ENCODE assay signal across 23 cellular contexts in the genomic region with DNA sequence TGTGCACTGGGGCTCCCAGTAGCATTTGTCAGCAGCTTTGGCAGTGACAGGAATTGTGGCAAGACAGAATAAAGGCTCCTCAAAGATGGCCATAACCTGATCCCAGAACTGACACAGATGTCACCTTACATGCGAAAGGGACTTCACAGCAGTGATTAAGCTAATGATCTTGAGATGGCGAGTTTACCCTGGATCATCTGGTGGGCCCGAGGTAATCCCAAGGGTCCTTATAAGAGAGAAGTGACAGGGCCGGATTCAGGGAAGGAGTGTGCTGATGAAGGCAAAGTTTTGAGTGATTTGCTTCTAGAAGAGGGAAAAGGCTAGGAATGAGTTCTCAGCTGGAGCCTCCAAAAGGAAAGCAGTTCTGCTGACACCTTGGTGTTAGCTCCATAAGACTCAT.
DNase-seq lines count a peak whose midpoint lies in the region; ATAC-seq and TF ChIP-seq lines count a peak whose summit lies in the region.
"Had no signal": no experiment of that assay in that cellular context is flagged by ENCODE, and none has a peak within 500 bp of the region (broad histone marks: within the 10 kb centered on the region; RNA-seq: fewer than 3 reads in every experiment).

No MANE protein-coding gene starts in this region.

- WGBS in H9 (ENCODE audit: extremely low coverage, insufficient read length, low lambda C conversion rate) = no CpG with 5 or more reads among the region's 4 CpGs

- no peak overlapping the region for H4K5ac ChIP-seq in H9 (ENCODE audit: insufficient read length, low read depth, low read length)

- H3K4me3 Mint-ChIP-seq in H9 (no peak overlapping the region), brain (no peak overlapping the region), neural crest cell (no peak overlapping the region)

- H3K79me1 ChIP-seq in H9 (ENCODE audit: insufficient read depth, low read depth, low read length, poor library complexity, severe bottlenecking) = no peaks in the 10 kb centered on the region

- no peak overlapping the region for H3K9ac ChIP-seq in H9 (ENCODE audit: extremely low read depth, insufficient read length, low read length)
- H3K9ac ChIP-seq: GM23248 had no signal

- DNase-seq in H9 (no peak), NCI-H2171 treated with DMSO at 0.1 percent for 48 hours (lab: John Stamatoyannopoulos, UW) (peak; percentile 51), neural crest cell (ENCODE audit: low read depth, low spot score) (no peak)
- DNase-seq: C1 segment of cervical spinal cord; CD8-positive, alpha-beta memory T cell; DMS 273 treated with DMSO at 0.1 percent for 48 hours; DMS79; EL; GDM1; GM23248; HCEC 1CT; KG1; MM.1S; NCI-H2029; NCI-H345; NCI-H510A treated with DMSO at 0.1 percent for 48 hours; NCI-H774; RPMI8226; SHP77 had no signal

- no peak overlapping the region for H2AK5ac ChIP-seq in H9 (ENCODE audit: insufficient read length, low read length)

- peaks cover 5% of the 10 kb centered on the region; the same call in 1 of the 2 replicates for H3K4me1 ChIP-seq in H9 (ENCODE audit: insufficient read depth, low read length)

- no peak overlapping the region for H2BK120ac ChIP-seq in H9 (ENCODE audit: low read depth, low read length, poor library complexity, severe bottlenecking)

- no peaks in the 10 kb centered on the region for H3K9me3 ChIP-seq in H9 (ENCODE audit: control insufficient read depth, low read depth, low read length)

- no peaks in the 10 kb centered on the region for H3K27me3 Mint-ChIP-seq in H9 (ENCODE audit: low read depth)
- H3K27me3 Mint-ChIP-seq in brain = peaks cover 10% of the 10 kb centered on the region
- H3K27me3 Mint-ChIP-seq in neural crest cell (ENCODE audit: low read depth) = no peaks in the 10 kb centered on the region

- H3K18ac ChIP-seq in H9 (ENCODE audit: insufficient read length, low read depth, low read length) = peak overlapping the region; percentile 25

- H3K4me1 Mint-ChIP-seq in H9 = peaks cover 44 to 45% of the 10 kb centered on the region in 2 experiments
- H3K4me1 Mint-ChIP-seq in brain = peaks cover 55% of the 10 kb centered on the region
- peaks cover 28% of the 10 kb centered on the region for H3K4me1 Mint-ChIP-seq in neural crest cell

- no peak overlapping the region for H2BK12ac ChIP-seq in H9 (ENCODE audit: insufficient read length, low read depth, low read length)

- H3K27ac ChIP-seq in H9 (ENCODE audit: insufficient read length, low read depth, low read length) = no peak overlapping the region
- H3K27ac ChIP-seq: GM23248 had no signal

- TF ChIP-seq CTCF in H9 (conservative IDR thresholded peaks at IDR 0.05) (no peak), brain (conservative IDR thresholded peaks at IDR 0.05) (no peak), neural crest cell (conservative IDR thresholded peaks at IDR 0.05) (no peak)

- no peak overlapping the region for H3K23ac ChIP-seq in H9 (ENCODE audit: insufficient read length, low read depth, low read length)

- no peak overlapping the region for H4K91ac ChIP-seq in H9 (ENCODE audit: insufficient read length, low read depth, low read length)

- no peak overlapping the region for H2BK15ac ChIP-seq in H9 (ENCODE audit: low read depth, low read length)

- H3T11ph ChIP-seq in H9 (ENCODE audit: low read length) = no peak overlapping the region

- H3K27ac Mint-ChIP-seq in H9 (0 out of 7 replicates have a peak overlapping the region, but pooled peaks of 1 of the 3 experiments have one; percentile 47), brain (peak overlapping the region in 3 of 5 experiments; percentile 17 to 42 (median 32)), neural crest cell (ENCODE audit: unreplicated experiment) (peak overlapping the region; percentile 51)

- H3K56ac ChIP-seq in H9 (ENCODE audit: insufficient read length, low read depth, low read length) = no peak overlapping the region

- H4K20me1 ChIP-seq in H9 (ENCODE audit: control insufficient read depth, insufficient read depth, insufficient read length) = no peaks in the 10 kb centered on the region

- peaks cover 0 to 3% (median 0%) of the 10 kb centered on the region in 3 experiments; a peak in 1 of 7 replicates for H3K36me3 Mint-ChIP-seq in H9 (ENCODE audit: insufficient read depth in 1 of 3, low read depth in 3 of 3)
- no peaks in the 10 kb centered on the region for H3K36me3 Mint-ChIP-seq in brain
- no peaks in the 10 kb centered on the region for H3K36me3 Mint-ChIP-seq in neural crest cell (ENCODE audit: low read depth)

- H3K4ac ChIP-seq in H9 (ENCODE audit: low read depth, low read length) = no peak overlapping the region

- no peak overlapping the region for H3K14ac ChIP-seq in H9 (ENCODE audit: insufficient read depth, low read length)

- no peaks in the 10 kb centered on the region for H3K27me3 ChIP-seq in H9 (ENCODE audit: insufficient read depth, low read length)

- no peak overlapping the region for H2BK5ac ChIP-seq in H9 (ENCODE audit: insufficient read length, low read length)

- no peak overlapping the region for H2AFZ ChIP-seq in H9 (ENCODE audit: low read length)
- H2AFZ ChIP-seq: GM23248 had no signal

- no peak for ATAC-seq in GM21529 (IDR thresholded peaks at IDR 0.05; ENCODE audit: unreplicated experiment)
- no peak for ATAC-seq in GM18870 (IDR thresholded peaks at IDR 0.05; ENCODE audit: unreplicated experiment)
- ATAC-seq in GM18519 (IDR thresholded peaks at IDR 0.05; ENCODE audit: low FRiP score, unreplicated experiment) = no peak

- H3K23me2 ChIP-seq in H9 (ENCODE audit: insufficient read length, low read depth, low read length, poor library complexity, severe bottlenecking) = no peaks in the 10 kb centered on the region

- H2BK20ac ChIP-seq in H9 (ENCODE audit: low read depth, low read length, poor library complexity, severe bottlenecking) = no peak overlapping the region

- no peaks in the 10 kb centered on the region; a peak in 2 of 5 replicates for H3K9me3 Mint-ChIP-seq in H9
- H3K9me3 Mint-ChIP-seq in brain = peaks cover 0 to 10% (median 0%) of the 10 kb centered on the region in 5 experiments
- H3K9me3 Mint-ChIP-seq in neural crest cell = no peaks in the 10 kb centered on the region
- H3K9me3 Mint-ChIP-seq: CD8-positive, alpha-beta memory T cell had no signal

- H3K79me2 ChIP-seq in H9 (ENCODE audit: insufficient read depth, low read length) = no peaks in the 10 kb centered on the region

- no peak overlapping the region for H3K4me2 ChIP-seq in H9 (ENCODE audit: insufficient read depth, insufficient read length, low read length)

- no peak overlapping the region for H4K8ac ChIP-seq in H9 (replicated peaks; ENCODE audit: insufficient read length, low read depth, low read length)
